ENCODE assay signal across 27 cellular contexts in the genomic region with DNA sequence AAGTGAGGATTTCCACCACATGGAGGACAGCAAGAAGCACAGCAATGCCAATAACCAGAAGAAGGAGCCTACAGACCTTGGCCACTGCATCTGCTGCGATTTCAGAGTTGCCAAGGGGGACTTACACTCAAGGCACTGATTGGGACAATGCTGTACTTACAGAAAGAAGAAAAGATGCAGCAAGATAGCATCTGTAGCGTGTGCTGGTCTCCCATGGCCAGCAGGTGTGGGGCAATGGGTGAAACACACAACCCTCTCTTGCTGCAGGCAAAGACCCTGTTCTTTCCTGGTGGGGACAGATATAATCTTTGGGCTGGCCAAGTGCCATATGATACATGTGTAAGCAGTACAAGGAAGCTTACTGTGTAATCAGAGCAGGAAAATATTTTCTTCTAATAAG.
"Had no signal": no experiment of that assay in that cellular context is flagged by ENCODE, and none has a peak within 500 bp of the region (broad histone marks: within the 10 kb centered on the region; RNA-seq: fewer than 3 reads in every experiment).

No MANE protein-coding gene starts in this region.

- H3K27me3 ChIP-seq: neutrophil, pancreas, right lobe of liver, sigmoid colon, stomach, thyroid gland, tibial nerve, upper lobe of right lung had no signal

- DNase-seq: naive B cell; naive thymus-derived CD8-positive, alpha-beta T cell; nephron progenitor cell; nucleus accumbens; pancreas; right cardiac atrium; right lobe of liver; sigmoid colon; small intestine; stimulated activated CD4-positive, alpha-beta T cell treated with anti-CD3 and anti-CD28 coated beads, Interleukin-15, amount 100 ng/mL, for 24 hours; stimulated activated CD4-positive, alpha-beta T cell treated with anti-CD3 and anti-CD28 coated beads, Interleukin-2, amount 100 ng/mL, for 24 hours; stimulated activated CD4-positive, alpha-beta T cell treated with anti-CD3 and anti-CD28 coated beads, Interleukin-2, amount 100 ng/mL, for 48 hours; stimulated activated CD4-positive, alpha-beta T cell treated with anti-CD3 and anti-CD28 coated beads, Interleukin-4, amount 100 ng/mL, for 24 hours; stimulated activated naive B cell treated with anti-CD40 and anti-IgM and Interleukin-4, amounts not matched to agents 10 μg/mL and 1 μg/mL and 100 μg/mL, for 72 hours; stimulated activated naive CD4-positive, alpha-beta T cell treated with Interleukin-2 at 50 U/mL for 16 hours; stomach; thyroid gland; upper lobe of right lung had no signal

- H3K4me1 ChIP-seq: pancreas, prostate gland, right lobe of liver, sigmoid colon, stomach, thyroid gland, tibial nerve, upper lobe of right lung had no signal

- H3K36me3 Mint-ChIP-seq: stimulated activated effector memory CD8-positive, alpha-beta T cell treated with anti-CD3 and anti-CD28 coated beads, Interleukin-12 subunit alpha, Interleukin-12 subunit beta, amount 100 ng/mL, for 72 hours; type B pancreatic cell had no signal

- H3K36me3 ChIP-seq: neutrophil, pancreas, prostate gland, right lobe of liver, sigmoid colon, stomach, thoracic aorta, thyroid gland, tibial nerve, upper lobe of right lung had no signal

- H3K27ac Mint-ChIP-seq: naive thymus-derived CD8-positive, alpha-beta T cell; natural killer cell treated with Interleukin-12 subunit alpha and Interleukin-12 subunit beta and Interleukin-15 and Interleukin-18, amount 100 ng/mL, for 72 hours; nephron progenitor cell; stimulated activated effector memory CD8-positive, alpha-beta T cell treated with anti-CD3 and anti-CD28 coated beads, Interleukin-12 subunit alpha, Interleukin-12 subunit beta, amount 100 ng/mL, for 72 hours; stimulated activated naive B cell treated with anti-CD40 and anti-IgM and Interleukin-4, amounts not matched to agents 10 μg/mL and 1 μg/mL and 100 μg/mL, for 72 hours; stimulated activated naive CD8-positive, alpha-beta T cell treated with anti-CD3 and anti-CD28 coated beads, Interleukin-15, Interleukin-2, amounts not matched to agents 100 ng/mL and 50 ng/mL, for 24 hours; type B pancreatic cell had no signal

- H3K9me3 Mint-ChIP-seq: natural killer cell treated with Interleukin-12 subunit alpha and Interleukin-12 subunit beta and Interleukin-15 and Interleukin-18, amount 100 ng/mL, for 72 hours had no signal

- ATAC-seq: naive thymus-derived CD8-positive, alpha-beta T cell; natural killer cell treated with Interleukin-12 subunit alpha and Interleukin-12 subunit beta and Interleukin-15 and Interleukin-18, amount 100 ng/mL, for 72 hours; pancreas; right cardiac atrium; right lobe of liver; stimulated activated effector memory CD8-positive, alpha-beta T cell treated with anti-CD3 and anti-CD28 coated beads, Interleukin-12 subunit alpha, Interleukin-12 subunit beta, amount 100 ng/mL, for 72 hours; stimulated activated naive B cell treated with anti-CD40 and anti-IgM and Interleukin-4, amounts not matched to agents 10 μg/mL and 1 μg/mL and 100 μg/mL, for 72 hours; upper lobe of right lung had no signal

- H3K4me1 Mint-ChIP-seq: naive B cell; naive thymus-derived CD8-positive, alpha-beta T cell; nephron progenitor cell; neural crest cell; stimulated activated effector memory CD8-positive, alpha-beta T cell treated with anti-CD3 and anti-CD28 coated beads, Interleukin-12 subunit alpha, Interleukin-12 subunit beta, amount 100 ng/mL, for 72 hours had no signal

- H3K9me3 ChIP-seq: neutrophil, pancreas, prostate gland, right lobe of liver, thyroid gland had no signal

- H3K4me3 ChIP-seq: pancreas, prostate gland, right lobe of liver, sigmoid colon, stomach, thoracic aorta, thyroid gland, tibial nerve, upper lobe of right lung had no signal

- H3K27ac ChIP-seq: neutrophil, pancreas, prostate gland, right lobe of liver, sigmoid colon, stomach, thoracic aorta, thyroid gland, tibial nerve, upper lobe of right lung had no signal

- H3K4me3 Mint-ChIP-seq: naive B cell; naive thymus-derived CD8-positive, alpha-beta T cell; natural killer cell treated with Interleukin-12 subunit alpha and Interleukin-12 subunit beta and Interleukin-15 and Interleukin-18, amount 100 ng/mL, for 72 hours; nephron progenitor cell; neural crest cell; stimulated activated effector memory CD8-positive, alpha-beta T cell treated with anti-CD3 and anti-CD28 coated beads, Interleukin-12 subunit alpha, Interleukin-12 subunit beta, amount 100 ng/mL, for 72 hours; stimulated activated naive B cell treated with anti-CD40 and anti-IgM and Interleukin-4, amounts not matched to agents 10 μg/mL and 1 μg/mL and 100 μg/mL, for 72 hours; stimulated activated naive CD8-positive, alpha-beta T cell treated with anti-CD3 and anti-CD28 coated beads, Interleukin-15, Interleukin-2, amounts not matched to agents 100 ng/mL and 50 ng/mL, for 24 hours; type B pancreatic cell had no signal
